Comparison of ENCODE assay signal across 19 cellular contexts in the genomic region with DNA sequence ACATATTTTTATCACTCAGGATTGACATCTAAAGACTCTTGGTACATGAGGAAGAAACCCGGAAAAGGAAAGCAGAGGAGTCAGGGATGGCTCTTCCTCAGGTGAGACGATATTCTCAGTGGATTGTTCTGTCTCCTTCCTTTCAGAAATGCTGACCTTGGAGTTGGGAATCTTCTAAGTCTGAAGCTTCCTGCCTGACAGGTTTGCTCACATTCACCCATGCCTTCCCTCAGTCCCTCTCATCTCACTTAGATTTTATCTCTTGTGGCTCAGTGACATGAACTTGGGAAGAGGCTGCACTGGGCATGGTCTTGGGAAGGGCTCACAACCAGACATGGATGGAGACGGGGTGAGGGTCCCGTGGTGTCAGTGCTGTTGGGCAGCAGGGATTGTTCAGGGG. TPM values are rescaled to one million over a fixed set of nuclear protein-coding genes. Genes with fewer than 3 reads are reported as not detected.
DNase-seq lines count a peak whose midpoint lies in the region; ATAC-seq and TF ChIP-seq lines count a peak whose summit lies in the region.
"Had no signal": no experiment of that assay in that cellular context is flagged by ENCODE, and none has a peak within 500 bp of the region (broad histone marks: within the 10 kb centered on the region; RNA-seq: fewer than 3 reads in every experiment).

No MANE protein-coding gene starts in this region.

- DNase-seq in SJCRH30 (no peak), mesothelial cell of epicardium (ENCODE audit: low spot score in 2 of 2, unreplicated experiment in 2 of 2) (no peak), smooth muscle cell (lab: John Stamatoyannopoulos, UW; ENCODE audit: unreplicated experiment) (no peak), CD1c-positive myeloid dendritic cell (ENCODE audit: extremely low spot score) (no peak), NCI-H1694 treated with DMSO at 0.1 percent for 48 hours (lab: John Stamatoyannopoulos, UW) (no peak)
- DNase-seq: 8988T; CD4-positive, CD25-positive, alpha-beta regulatory T cell; CD8-positive, alpha-beta memory T cell; COR-L47; DMS 273 treated with DMSO at 0.1 percent for 48 hours; DMS53; DND-41; EL; GM23248; HCEC 1CT had no signal

- no peak overlapping the region for H3K4me2 ChIP-seq in smooth muscle cell
- H3K4me2 ChIP-seq: BLaER1 had no signal

- no peaks in the 10 kb centered on the region for H3K9me3 Mint-ChIP-seq in mesothelial cell of epicardium

- H3K27ac ChIP-seq in C4-2B (0 out of 2 replicates have a peak overlapping the region, but pooled peaks have one; percentile 29), SJCRH30 (peak overlapping the region; percentile 43), smooth muscle cell (ENCODE audit: low read depth) (peak overlapping the region; percentile 5)
- H3K27ac ChIP-seq: BLaER1, GM23248 had no signal

- H3K4me3 ChIP-seq in SJCRH30 (no peak overlapping the region), smooth muscle cell (no peak overlapping the region)
- H3K4me3 ChIP-seq: BLaER1, GM12878, GM23248 had no signal

- H3K4me3 Mint-ChIP-seq in mesothelial cell of epicardium: no peak overlapping the region

- no peaks in the 10 kb centered on the region for H3K4me1 ChIP-seq in SJCRH30
- H3K4me1 ChIP-seq in smooth muscle cell (ENCODE audit: low read depth): no peaks in the 10 kb centered on the region

- H3K27me3 ChIP-seq in SJCRH30 (no peaks in the 10 kb centered on the region), smooth muscle cell (ENCODE audit: low read depth) (no peaks in the 10 kb centered on the region)
- H3K27me3 ChIP-seq: BLaER1 had no signal

- no peak for TF ChIP-seq CTCF in C4-2B (conservative IDR thresholded peaks at IDR 0.05)
- TF ChIP-seq CTCF in mesothelial cell of epicardium (IDR thresholded peaks at IDR 0.05; ENCODE audit: unreplicated experiment): no peak
- no peak for TF ChIP-seq CTCF in smooth muscle cell (IDR thresholded peaks at IDR 0.05; ENCODE audit: borderline replicate concordance, insufficient read depth, poor library complexity, severe bottlenecking)

- ATAC-seq in HG03196 (IDR thresholded peaks at IDR 0.05; ENCODE audit: unreplicated experiment): no peak
- ATAC-seq: GM12878 had no signal

- H3F3A ChIP-seq in smooth muscle cell (ENCODE audit: low read depth): no peaks in the 10 kb centered on the region

- H3K36me3 Mint-ChIP-seq in mesothelial cell of epicardium: peaks cover 22% of the 10 kb centered on the region

- H3K4me1 Mint-ChIP-seq in mesothelial cell of epicardium: peaks cover 14% of the 10 kb centered on the region

- WGBS in smooth muscle cell (ENCODE audit: low lambda C conversion rate): 80% methylated on average over 4 of the region's 4 CpGs

- H2AFZ ChIP-seq in smooth muscle cell (ENCODE audit: low read depth): no peak overlapping the region
- H2AFZ ChIP-seq: GM23248 had no signal

- H3K9me3 ChIP-seq in SJCRH30 (replicated peaks) (no peaks in the 10 kb centered on the region), smooth muscle cell (replicated peaks; ENCODE audit: low read depth) (no peaks in the 10 kb centered on the region)

- H3K9ac ChIP-seq in smooth muscle cell (ENCODE audit: low read depth): no peak overlapping the region
- H3K9ac ChIP-seq: BLaER1, GM23248 had no signal

- H3K27me3 Mint-ChIP-seq in mesothelial cell of epicardium (ENCODE audit: low read depth): no peaks in the 10 kb centered on the region

- peak overlapping the region; percentile 22 for H3K27ac Mint-ChIP-seq in mesothelial cell of epicardium
- H3K27ac Mint-ChIP-seq: CD4-positive, CD25-positive, alpha-beta regulatory T cell; CD8-positive, alpha-beta memory T cell had no signal

- no peaks in the 10 kb centered on the region for H4K20me1 ChIP-seq in smooth muscle cell (ENCODE audit: low read depth)
- H4K20me1 ChIP-seq: BLaER1 had no signal

- H3K36me3 ChIP-seq in SJCRH30 (peaks cover 15% of the 10 kb centered on the region), smooth muscle cell (ENCODE audit: low read depth) (peaks cover 5% of the 10 kb centered on the region)

- peaks cover 21% of the 10 kb centered on the region for H3K79me2 ChIP-seq in smooth muscle cell (ENCODE audit: low read depth)

RNA-seq across cellular contexts. Expression of gene ZNF525, which starts 6.7 kb away (rescaled TPM):
- total RNA-seq in SJCRH30 (2014; rRNA removed; shearing (Covaris generic)): 12.2 and 14.7 TPM in 2 replicates
- 20.2 to 23.5 TPM (median 20.5 TPM) in 3 replicates for total RNA-seq in mesothelial cell of epicardium
- total RNA-seq in smooth muscle cell: 10.9 and 11.7 TPM in 2 replicates
- polyA plus RNA-seq in smooth muscle cell: 1.4 and 2.5 TPM in 2 replicates

RNA-seq across cellular contexts. Expression of gene ZNF765, which starts 22.8 kb away (rescaled TPM):
- 14.3 and 15.4 TPM in 2 replicates for total RNA-seq in SJCRH30 (2014; rRNA removed; shearing (Covaris generic))
- total RNA-seq in mesothelial cell of epicardium (15.5 to 17.7 TPM (median 16.1 TPM) in 3 replicates), smooth muscle cell (7.7 and 15.0 TPM in 2 replicates)
- 3.8 and 4.3 TPM in 2 replicates for polyA plus RNA-seq in smooth muscle cell

RNA-seq across cellular contexts. Expression of gene ZNF845, which starts 38.6 kb away (rescaled TPM):
- 13.6 TPM in 2 replicates for total RNA-seq in SJCRH30 (2014; rRNA removed; shearing (Covaris generic))
- total RNA-seq in mesothelial cell of epicardium (7.5 to 7.7 TPM (median 7.7 TPM) in 3 replicates), smooth muscle cell (9.5 and 11.2 TPM in 2 replicates)
- polyA plus RNA-seq in smooth muscle cell: 2.0 and 3.1 TPM in 2 replicates

RNA-seq across cellular contexts. Expression of gene ZNF761, which starts 59.6 kb away (rescaled TPM):
- 15.7 and 15.8 TPM in 2 replicates for total RNA-seq in SJCRH30 (2014; rRNA removed; shearing (Covaris generic))
- 15.0 to 16.2 TPM (median 16.1 TPM) in 3 replicates for total RNA-seq in mesothelial cell of epicardium
- total RNA-seq in smooth muscle cell: 14.5 and 24.1 TPM in 2 replicates
- polyA plus RNA-seq in smooth muscle cell: 10.4 and 11.0 TPM in 2 replicates
